8 cellular contexts compared by ENCODE assay signal in the genomic region with DNA sequence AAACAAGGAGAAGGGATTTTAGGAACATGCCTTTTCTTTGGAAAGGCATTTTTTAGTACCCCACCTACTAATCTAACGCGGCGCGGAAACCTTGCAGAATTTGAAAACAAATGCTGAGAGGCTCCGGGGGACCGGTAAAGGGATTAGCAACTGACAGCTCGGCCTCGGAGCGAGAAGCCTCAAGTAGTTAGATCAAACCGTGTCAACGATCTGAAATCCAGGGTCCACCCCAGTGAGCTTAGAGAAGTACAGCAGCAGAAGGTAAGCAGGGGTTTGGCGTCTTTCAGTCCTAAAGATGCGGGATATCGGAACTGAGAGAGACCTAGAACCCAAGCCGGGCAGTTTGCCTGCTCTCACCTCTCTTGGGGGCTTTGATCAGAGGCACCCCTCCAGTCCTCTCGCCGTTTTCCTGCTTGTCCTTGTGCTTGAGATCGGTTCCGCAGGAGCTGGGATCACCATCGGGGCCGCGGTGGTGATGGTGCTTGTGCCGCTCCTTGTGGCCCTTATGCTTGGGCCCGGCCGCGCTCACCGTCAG. TPM values are rescaled to one million over a fixed set of nuclear protein-coding genes. Genes with fewer than 3 reads are reported as not detected.
A peak's percentile ranks its signal among the peaks of the same experiment; 100 is the strongest.
DNase-seq lines count a peak whose midpoint lies in the region; FAIRE-seq and TF ChIP-seq lines count a peak whose summit lies in the region.

No MANE protein-coding gene starts in this region.

- no peaks in the 10 kb centered on the region for H3K27me3 ChIP-seq in mucosa of stomach (ENCODE audit: control insufficient read depth, insufficient read depth, low read length)
- no peaks in the 10 kb centered on the region for H3K27me3 ChIP-seq in testis

- H3K9me3 ChIP-seq in mucosa of stomach (ENCODE audit: control insufficient read depth, low read length) (no peaks in the 10 kb centered on the region), testis (no peaks in the 10 kb centered on the region)

- peak; percentile 83 for FAIRE-seq in GM19239 (lab: Jason Lieb, UNC)

- H3K4me1 ChIP-seq in mucosa of stomach (ENCODE audit: control insufficient read depth, insufficient read depth, low read length) = peaks cover 17% of the 10 kb centered on the region
- peaks cover 10% of the 10 kb centered on the region for H3K4me1 ChIP-seq in testis

- DNase-seq in CD1c-positive myeloid dendritic cell (ENCODE audit: extremely low spot score) (peak; percentile 20), GM19239 (ENCODE audit: insufficient read length, low spot score) (peak; percentile 10), HuH-7.5 (ENCODE audit: low spot score) (peak; percentile 39), epithelial cell of esophagus (ENCODE audit: low read depth) (peak; percentile 26), testis (peak; percentile 43), OCI-M2 (lab: John Stamatoyannopoulos, UW; ENCODE audit: unreplicated experiment) (no peak)
- DNase-seq in activated CD4-positive, alpha-beta T cell treated with anti-CD3 and anti-CD28 coated beads for 1 hour = peak; percentile 11

- peak overlapping the region; percentile 97 for H3K9ac ChIP-seq in mucosa of stomach (ENCODE audit: low read length)

- WGBS in testis, 2 donors = 0% methylated on average over 15 to 27 of the region's 27 CpGs

- H3K27ac ChIP-seq in testis = peak overlapping the region; percentile 95

- no peaks in the 10 kb centered on the region for H3K36me3 ChIP-seq in mucosa of stomach (ENCODE audit: control insufficient read depth, insufficient read depth, low read length)
- no peaks in the 10 kb centered on the region for H3K36me3 ChIP-seq in testis (ENCODE audit: low read depth, missing control alignments)

- TF ChIP-seq CTCF in epithelial cell of esophagus (IDR thresholded peaks at IDR 0.05; ENCODE audit: insufficient read depth, low read depth, low read length, missing control alignments) (no peak), testis (IDR thresholded peaks at IDR 0.05) (no peak)

- intact Hi-C loops in testis (cut with DNase I; ENCODE audit: low total_unique reads) = no loop called here

- H3K4me3 ChIP-seq in epithelial cell of esophagus (ENCODE audit: low read length) = peak overlapping the region; percentile 90
- peak overlapping the region; percentile 85 for H3K4me3 ChIP-seq in mucosa of stomach (ENCODE audit: low read length)
- peak overlapping the region; percentile 91 to 96 for H3K4me3 ChIP-seq in testis

- TF ChIP-seq POLR2A in testis (IDR thresholded peaks at IDR 0.05) = no peak

RNA-seq across cellular contexts. Expression of gene RSBN1, which starts 0.9 kb away (rescaled TPM):
- 10 to 100 TPM; 28.5 to 32.5 TPM for total RNA-seq in testis
- 27.5 TPM for polyA plus RNA-seq in testis (ENCODE audit: insufficient read depth, low read depth, low replicate concordance)

RNA-seq across cellular contexts. Expression of gene PHTF1, which starts 52.1 kb away (rescaled TPM):
- 10 to 100 TPM; 29.2 to 46.4 TPM for total RNA-seq in testis
- 61.7 TPM for polyA plus RNA-seq in testis (ENCODE audit: insufficient read depth, low read depth, low replicate concordance)
